In the genomic region with DNA sequence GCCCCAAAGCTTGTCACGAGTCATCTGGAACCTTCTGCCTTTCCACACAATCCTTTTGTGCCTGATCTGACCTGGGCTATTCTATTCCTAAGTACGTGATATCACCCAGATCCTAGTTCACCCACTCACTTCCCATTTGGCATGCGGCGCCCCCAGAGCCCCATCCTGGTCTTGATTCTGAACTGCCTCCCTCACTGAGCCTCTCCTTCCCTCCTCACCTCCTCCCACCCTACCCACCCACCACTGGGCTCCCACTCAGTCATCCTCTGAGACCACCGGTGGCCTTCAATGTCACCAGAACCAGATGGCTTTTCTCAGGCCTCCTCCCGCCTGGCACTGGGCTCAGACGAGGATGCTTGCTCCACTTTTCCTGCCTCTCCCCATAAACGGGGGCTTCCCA, we compare ENCODE assay signal across 19 cellular contexts. TPM values are rescaled to one million over a fixed set of nuclear protein-coding genes. Genes with fewer than 3 reads are reported as not detected.
A peak's percentile ranks its signal among the peaks of the same experiment; 100 is the strongest.
DNase-seq lines count a peak whose midpoint lies in the region; ATAC-seq and TF ChIP-seq lines count a peak whose summit lies in the region.
"Had no signal": no experiment of that assay in that cellular context is flagged by ENCODE, and none has a peak within 500 bp of the region (broad histone marks: within the 10 kb centered on the region; RNA-seq: fewer than 3 reads in every experiment).

No MANE protein-coding gene starts in this region.

- H3K4me2 ChIP-seq in H9 (ENCODE audit: insufficient read depth, insufficient read length, low read length), result no peak overlapping the region

- TF ChIP-seq CTCF in H9 (conservative IDR thresholded peaks at IDR 0.05), result no peak
- no peak for TF ChIP-seq CTCF in lower lobe of right lung (IDR thresholded peaks at IDR 0.05)
- TF ChIP-seq CTCF in spleen (IDR thresholded peaks at IDR 0.05 in 8 of 11, conservative IDR thresholded peaks at IDR 0.05 in 3 of 11), result no peak

- H3K9me3 ChIP-seq in H9 (ENCODE audit: control insufficient read depth, low read depth, low read length) (no peaks in the 10 kb centered on the region), T-helper 17 cell (ENCODE audit: control insufficient read depth, low read length, poor library complexity, severe bottlenecking) (no peaks in the 10 kb centered on the region), lower lobe of right lung (no peaks in the 10 kb centered on the region), spleen (no peaks in the 10 kb centered on the region)

- ATAC-seq in T-helper 17 cell, result no peak
- no peak for ATAC-seq in lower lobe of right lung
- no peak for ATAC-seq in GM19455 (IDR thresholded peaks at IDR 0.05; ENCODE audit: unreplicated experiment)

- H3K36me3 ChIP-seq in lower lobe of right lung (peaks cover 80% of the 10 kb centered on the region), spleen (peaks cover 0 to 96% (median 70%) of the 10 kb centered on the region in 6 donors)

- no peak for DNase-seq in H9
- no peak for DNase-seq in T-helper 17 cell
- DNase-seq in lower lobe of right lung, result peak; percentile 2
- DNase-seq in spleen, result peak; percentile 21
- no peak for DNase-seq in effector CD8-positive, alpha-beta T cell (lab: John Stamatoyannopoulos, UW)
- DNase-seq in SIG-M5 (lab: John Stamatoyannopoulos, UW), result no peak
- DNase-seq: ACHN, C1 segment of cervical spinal cord, DND-41, H7, IMR-90, NCI-H1417 treated with DMSO at 0.1 percent for 48 hours, NCI-H1930, NCI-H226, NCI-H524, NCI-H82, OCI-M1, SHP77 had no signal

- H3K23me2 ChIP-seq in H9 (ENCODE audit: insufficient read length, low read depth, low read length, poor library complexity, severe bottlenecking), result no peaks in the 10 kb centered on the region

- no peak overlapping the region for H4K91ac ChIP-seq in H9 (ENCODE audit: insufficient read length, low read depth, low read length)

- H3K18ac ChIP-seq in H9 (ENCODE audit: insufficient read length, low read depth, low read length), result no peak overlapping the region

- H3K14ac ChIP-seq in H9 (ENCODE audit: insufficient read depth, low read length), result no peak overlapping the region

- H3K79me2 ChIP-seq in H9 (ENCODE audit: insufficient read depth, low read length), result peaks cover 7% of the 10 kb centered on the region; the same call in 1 of the 2 replicates

- H3K23ac ChIP-seq in H9 (ENCODE audit: insufficient read length, low read depth, low read length), result no peak overlapping the region

- H3K4me3 ChIP-seq in lower lobe of right lung (no peak overlapping the region), spleen (no peak overlapping the region)

- no peak for TF ChIP-seq POLR2A in spleen (IDR thresholded peaks at IDR 0.05)

- no peak overlapping the region for H2BK12ac ChIP-seq in H9 (ENCODE audit: insufficient read length, low read depth, low read length)

- H4K8ac ChIP-seq in H9 (replicated peaks; ENCODE audit: insufficient read length, low read depth, low read length), result no peak overlapping the region

- no peak overlapping the region for H3K9ac ChIP-seq in H9 (ENCODE audit: extremely low read depth, insufficient read length, low read length)

- H3K27ac ChIP-seq in H9 (ENCODE audit: insufficient read length, low read depth, low read length) (no peak overlapping the region), lower lobe of right lung (no peak overlapping the region), spleen (no peak overlapping the region)

- H2BK120ac ChIP-seq in H9 (ENCODE audit: low read depth, low read length, poor library complexity, severe bottlenecking), result no peak overlapping the region

- H2AFZ ChIP-seq in H9 (ENCODE audit: low read length), result no peak overlapping the region

- H3K4me3 Mint-ChIP-seq in H9, result no peak overlapping the region
- no peak overlapping the region for H3K4me3 Mint-ChIP-seq in T-helper 17 cell

- no peaks in the 10 kb centered on the region for H3K4me1 Mint-ChIP-seq in H9
- peaks cover 16% of the 10 kb centered on the region for H3K4me1 Mint-ChIP-seq in T-helper 17 cell

- WGBS in H9 (ENCODE audit: extremely low coverage, insufficient read length, low lambda C conversion rate), result no CpG with 5 or more reads among the region's 8 CpGs
- 84 to 93% (median 87%) methylated on average over 8 of the region's 8 CpGs for WGBS in spleen, 5 donors

- no peak overlapping the region for H2BK5ac ChIP-seq in H9 (ENCODE audit: insufficient read length, low read length)

- H3K56ac ChIP-seq in H9 (ENCODE audit: insufficient read length, low read depth, low read length), result no peak overlapping the region

- no peaks in the 10 kb centered on the region for H3K9me3 Mint-ChIP-seq in H9

- no peak overlapping the region for H2BK20ac ChIP-seq in H9 (ENCODE audit: low read depth, low read length, poor library complexity, severe bottlenecking)

- H3K27me3 ChIP-seq in H9 (ENCODE audit: insufficient read depth, low read length) (no peaks in the 10 kb centered on the region), lower lobe of right lung (ENCODE audit: low read depth) (no peaks in the 10 kb centered on the region), spleen (replicated peaks in 1 of 7) (no peaks in the 10 kb centered on the region)

- H3T11ph ChIP-seq in H9 (ENCODE audit: low read length), result no peak overlapping the region

- H3K4ac ChIP-seq in H9 (ENCODE audit: low read depth, low read length), result no peak overlapping the region

- H3K27ac Mint-ChIP-seq in H9 (peak overlapping the region in 2 of 3 experiments; percentile 37 to 85; a peak in 5 of 7 replicates), T-helper 17 cell (peak overlapping the region; percentile 74)

- H2BK15ac ChIP-seq in H9 (ENCODE audit: low read depth, low read length), result no peak overlapping the region

- H3K4me1 ChIP-seq in H9 (ENCODE audit: insufficient read depth, low read length), result no peaks in the 10 kb centered on the region
- peaks cover 12% of the 10 kb centered on the region for H3K4me1 ChIP-seq in lower lobe of right lung
- peaks cover 0 to 42% (median 15%) of the 10 kb centered on the region in 6 donors for H3K4me1 ChIP-seq in spleen

- H4K20me1 ChIP-seq in H9 (ENCODE audit: control insufficient read depth, insufficient read depth, insufficient read length), result no peaks in the 10 kb centered on the region

- no peak overlapping the region for H2AK5ac ChIP-seq in H9 (ENCODE audit: insufficient read length, low read length)

- H3K79me1 ChIP-seq in H9 (ENCODE audit: insufficient read depth, low read depth, low read length, poor library complexity, severe bottlenecking), result peaks cover 11% of the 10 kb centered on the region

- intact Hi-C loops in lower lobe of right lung (cut with DNase I) (no loop called here), spleen (cut with DNase I; ENCODE audit: low total_unique reads) (no loop called here)

- no peaks in the 10 kb centered on the region for H3K27me3 Mint-ChIP-seq in H9 (ENCODE audit: low read depth)
- H3K27me3 Mint-ChIP-seq in T-helper 17 cell, result no peaks in the 10 kb centered on the region

- H4K5ac ChIP-seq in H9 (ENCODE audit: insufficient read length, low read depth, low read length), result no peak overlapping the region

- H3K36me3 Mint-ChIP-seq in H9 (ENCODE audit: insufficient read depth in 1 of 3, low read depth in 3 of 3) (peaks cover 21 to 65% (median 60%) of the 10 kb centered on the region in 3 experiments; a peak in 6 of 7 replicates), T-helper 17 cell (ENCODE audit: low read depth) (no peaks in the 10 kb centered on the region)

RNA-seq across cellular contexts. Expression of gene WDR45B, which starts 18.5 kb away (rescaled TPM):
- total RNA-seq in H9 (2021) (105 and 110 TPM in 2 replicates), T-helper 17 cell (10 to 100 TPM; 65.6 to 67.1 TPM), lower lobe of right lung (66.1 TPM), spleen (10 to 100 TPM; 62.6 to 80.2 (median 67.0) TPM)
- 10 to 100 TPM; 30.9 to 52.7 (median 34.9) TPM for polyA plus RNA-seq in spleen

Comparison
In these comparisons a context has a peak if more than half of its experiments do, and no peak if none do; other contexts are left out.
1. DNase-seq: peak in lower lobe of right lung (single experiment) and spleen (single experiment); none in H9 (single experiment), T-helper 17 cell (0 of 3), effector CD8-positive, alpha-beta T cell (single experiment) and SIG-M5 (single experiment).